1 cellular context compared by ENCODE assay signal in genomic region chr12:124703852-124704251, GRCh38.
A peak's percentile ranks its signal among the peaks of the same experiment; 100 is the strongest.
TF ChIP-seq lines count a peak whose summit lies in the region.

No MANE protein-coding gene starts in this region.

TF ChIP-seq in HepG2, 621 proteins besides CTCF, POLR2A, EP300 and RAD21 (continued from another document):
- TF ChIP-seq, protein P1, sequence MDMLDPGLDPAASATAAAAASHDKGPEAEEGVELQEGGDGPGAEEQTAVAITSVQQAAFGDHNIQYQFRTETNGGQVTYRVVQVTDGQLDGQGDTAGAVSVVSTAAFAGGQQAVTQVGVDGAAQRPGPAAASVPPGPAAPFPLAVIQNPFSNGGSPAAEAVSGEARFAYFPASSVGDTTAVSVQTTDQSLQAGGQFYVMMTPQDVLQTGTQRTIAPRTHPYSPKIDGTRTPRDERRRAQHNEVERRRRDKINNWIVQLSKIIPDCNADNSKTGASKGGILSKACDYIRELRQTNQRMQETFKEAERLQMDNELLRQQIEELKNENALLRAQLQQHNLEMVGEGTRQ (IDR thresholded peaks at IDR 0.05; ENCODE audit: low read depth, low read length): no peak
- TF ChIP-seq, protein P1 (CRISPR knock-in tag; IDR thresholded peaks at IDR 0.05; ENCODE audit: borderline replicate concordance): no peak
- TF ChIP-seq, protein P2, sequence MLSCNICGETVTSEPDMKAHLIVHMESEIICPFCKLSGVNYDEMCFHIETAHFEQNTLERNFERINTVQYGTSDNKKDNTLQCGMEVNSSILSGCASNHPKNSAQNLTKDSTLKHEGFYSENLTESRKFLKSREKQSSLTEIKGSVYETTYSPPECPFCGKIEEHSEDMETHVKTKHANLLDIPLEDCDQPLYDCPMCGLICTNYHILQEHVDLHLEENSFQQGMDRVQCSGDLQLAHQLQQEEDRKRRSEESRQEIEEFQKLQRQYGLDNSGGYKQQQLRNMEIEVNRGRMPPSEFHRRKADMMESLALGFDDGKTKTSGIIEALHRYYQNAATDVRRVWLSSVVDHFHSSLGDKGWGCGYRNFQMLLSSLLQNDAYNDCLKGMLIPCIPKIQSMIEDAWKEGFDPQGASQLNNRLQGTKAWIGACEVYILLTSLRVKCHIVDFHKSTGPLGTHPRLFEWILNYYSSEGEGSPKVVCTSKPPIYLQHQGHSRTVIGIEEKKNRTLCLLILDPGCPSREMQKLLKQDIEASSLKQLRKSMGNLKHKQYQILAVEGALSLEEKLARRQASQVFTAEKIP (CRISPR knock-in tag; IDR thresholded peaks at IDR 0.05; ENCODE audit: borderline replicate concordance): no peak
- TF ChIP-seq GATAD2A (CRISPR knock-in tag; IDR thresholded peaks at IDR 0.05) (0 out of 2 replicates have a peak, but pooled peaks have one; percentile 27), ZNF766 (CRISPR knock-in tag; IDR thresholded peaks at IDR 0.05; ENCODE audit: borderline replicate concordance) (no peak), MAZ (IDR thresholded peaks at IDR 0.05; ENCODE audit: borderline replicate concordance, low read depth, low read length) (no peak), MAZ (CRISPR knock-in tag; IDR thresholded peaks at IDR 0.05; ENCODE audit: low read depth) (no peak), ZNF577 (CRISPR knock-in tag; IDR thresholded peaks at IDR 0.05; ENCODE audit: borderline replicate concordance, low read depth) (no peak), MYNN (CRISPR knock-in tag; IDR thresholded peaks at IDR 0.05; ENCODE audit: low read depth) (no peak), NFE2L2 (IDR thresholded peaks at IDR 0.05; ENCODE audit: low read length) (no peak), ZZZ3 (CRISPR knock-in tag; IDR thresholded peaks at IDR 0.05; ENCODE audit: borderline replicate concordance) (no peak), ZNF570 (CRISPR knock-in tag; IDR thresholded peaks at IDR 0.05; ENCODE audit: borderline replicate concordance) (no peak), RARA (CRISPR knock-in tag; IDR thresholded peaks at IDR 0.05) (0 out of 2 replicates have a peak, but pooled peaks have one; percentile 11), ZEB1 (IDR thresholded peaks at IDR 0.05; ENCODE audit: insufficient replicate concordance, low read depth) (no peak), ZNF589 (CRISPR knock-in tag; conservative IDR thresholded peaks at IDR 0.05) (no peak), SAP130 (CRISPR knock-in tag; IDR thresholded peaks at IDR 0.05; ENCODE audit: low read depth) (no peak), ZBTB49 (CRISPR knock-in tag; IDR thresholded peaks at IDR 0.05; ENCODE audit: borderline replicate concordance) (no peak), PAXIP1 (CRISPR knock-in tag; conservative IDR thresholded peaks at IDR 0.05) (no peak), ZNF773 (CRISPR knock-in tag; IDR thresholded peaks at IDR 0.05; ENCODE audit: borderline replicate concordance) (no peak), JUNB (CRISPR knock-in tag; IDR thresholded peaks at IDR 0.05; ENCODE audit: borderline replicate concordance) (no peak), PCBP1 (IDR thresholded peaks at IDR 0.05; ENCODE audit: borderline replicate concordance, low read depth, low read length) (no peak), MAFG (CRISPR knock-in tag; IDR thresholded peaks at IDR 0.05) (no peak), ZNF749 (CRISPR knock-in tag; IDR thresholded peaks at IDR 0.05; ENCODE audit: borderline replicate concordance) (no peak), HHEX (CRISPR knock-in tag; IDR thresholded peaks at IDR 0.05) (no peak), SALL1 (CRISPR knock-in tag; IDR thresholded peaks at IDR 0.05) (peak; percentile 51; the same call in 1 of the 2 replicates), GLI4 (CRISPR knock-in tag; IDR thresholded peaks at IDR 0.05; ENCODE audit: borderline replicate concordance) (no peak), RBFOX2 (IDR thresholded peaks at IDR 0.05; ENCODE audit: low read depth, low read length) (no peak), TEAD2 (CRISPR knock-in tag; IDR thresholded peaks at IDR 0.05) (no peak), NPAS2 (CRISPR knock-in tag; IDR thresholded peaks at IDR 0.05; ENCODE audit: borderline replicate concordance) (no peak)
- TF ChIP-seq, protein P3, sequence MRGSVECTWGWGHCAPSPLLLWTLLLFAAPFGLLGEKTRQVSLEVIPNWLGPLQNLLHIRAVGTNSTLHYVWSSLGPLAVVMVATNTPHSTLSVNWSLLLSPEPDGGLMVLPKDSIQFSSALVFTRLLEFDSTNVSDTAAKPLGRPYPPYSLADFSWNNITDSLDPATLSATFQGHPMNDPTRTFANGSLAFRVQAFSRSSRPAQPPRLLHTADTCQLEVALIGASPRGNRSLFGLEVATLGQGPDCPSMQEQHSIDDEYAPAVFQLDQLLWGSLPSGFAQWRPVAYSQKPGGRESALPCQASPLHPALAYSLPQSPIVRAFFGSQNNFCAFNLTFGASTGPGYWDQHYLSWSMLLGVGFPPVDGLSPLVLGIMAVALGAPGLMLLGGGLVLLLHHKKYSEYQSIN (CRISPR knock-in tag; IDR thresholded peaks at IDR 0.05; ENCODE audit: borderline replicate concordance): no peak
- TF ChIP-seq, protein P4, sequence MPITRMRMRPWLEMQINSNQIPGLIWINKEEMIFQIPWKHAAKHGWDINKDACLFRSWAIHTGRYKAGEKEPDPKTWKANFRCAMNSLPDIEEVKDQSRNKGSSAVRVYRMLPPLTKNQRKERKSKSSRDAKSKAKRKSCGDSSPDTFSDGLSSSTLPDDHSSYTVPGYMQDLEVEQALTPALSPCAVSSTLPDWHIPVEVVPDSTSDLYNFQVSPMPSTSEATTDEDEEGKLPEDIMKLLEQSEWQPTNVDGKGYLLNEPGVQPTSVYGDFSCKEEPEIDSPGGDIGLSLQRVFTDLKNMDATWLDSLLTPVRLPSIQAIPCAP (CRISPR knock-in tag; IDR thresholded peaks at IDR 0.05; ENCODE audit: low read depth): no peak
